Comparison of ENCODE assay signal across 16 cellular contexts in genomic region chr6:131640100-131640499, GRCh38. TPM values are rescaled to one million over a fixed set of nuclear protein-coding genes. Genes with fewer than 3 reads are reported as not detected.
A peak's percentile ranks its signal among the peaks of the same experiment; 100 is the strongest.
DNase-seq lines count a peak whose midpoint lies in the region; ATAC-seq lines count a peak whose summit lies in the region.
"Had no signal": no experiment of that assay in that cellular context is flagged by ENCODE, and none has a peak within 500 bp of the region (broad histone marks: within the 10 kb centered on the region; RNA-seq: fewer than 3 reads in every experiment).

No MANE protein-coding gene starts in this region.

- H3K4me3 Mint-ChIP-seq in activated T-cell treated with anti-CD3 and anti-CD28 coated beads, Interleukin-2, amount 50 U/mL, for 72 hours: peak overlapping the region in 1 of 2 donors; percentile 60
- H3K4me3 Mint-ChIP-seq in activated T-cell treated with anti-CD3 and anti-CD28 coated beads, Interleukin-2, amount 50 U/mL, for 24 hours: no peak overlapping the region
- H3K4me3 Mint-ChIP-seq in stimulated activated naive B cell treated with anti-CD40 and anti-IgM and Interleukin-4, amounts not matched to agents 10 μg/mL and 1 μg/mL and 100 μg/mL, for 72 hours: no peak overlapping the region
- H3K4me3 Mint-ChIP-seq: activated naive CD4-positive, alpha-beta T cell treated with anti-CD3 and anti-CD28 coated beads for 36 hours; type B pancreatic cell had no signal

- intact Hi-C loops in Right ventricle myocardium superior (cut with DNase I): no loop called here

- no peaks in the 10 kb centered on the region for H3K9me3 Mint-ChIP-seq in activated T-cell treated with anti-CD3 and anti-CD28 coated beads, Interleukin-2, amount 50 U/mL, for 72 hours
- H3K9me3 Mint-ChIP-seq in activated T-cell treated with anti-CD3 and anti-CD28 coated beads, Interleukin-2, amount 50 U/mL, for 24 hours: no peaks in the 10 kb centered on the region
- H3K9me3 Mint-ChIP-seq in stimulated activated naive B cell treated with anti-CD40 and anti-IgM and Interleukin-4, amounts not matched to agents 10 μg/mL and 1 μg/mL and 100 μg/mL, for 72 hours: no peaks in the 10 kb centered on the region
- H3K9me3 Mint-ChIP-seq: activated naive CD4-positive, alpha-beta T cell treated with anti-CD3 and anti-CD28 coated beads for 36 hours; type B pancreatic cell had no signal

- H3K27ac Mint-ChIP-seq in activated T-cell treated with anti-CD3 and anti-CD28 coated beads, Interleukin-2, amount 50 U/mL, for 72 hours: peak overlapping the region; percentile 85
- no peak overlapping the region for H3K27ac Mint-ChIP-seq in activated T-cell treated with anti-CD3 and anti-CD28 coated beads, Interleukin-2, amount 50 U/mL, for 24 hours
- no peak overlapping the region for H3K27ac Mint-ChIP-seq in stimulated activated naive B cell treated with anti-CD40 and anti-IgM and Interleukin-4, amounts not matched to agents 10 μg/mL and 1 μg/mL and 100 μg/mL, for 72 hours
- H3K27ac Mint-ChIP-seq: activated naive CD4-positive, alpha-beta T cell treated with anti-CD3 and anti-CD28 coated beads for 36 hours; type B pancreatic cell had no signal

- peaks cover 4% of the 10 kb centered on the region in 2 donors for H3K36me3 Mint-ChIP-seq in activated T-cell treated with anti-CD3 and anti-CD28 coated beads, Interleukin-2, amount 50 U/mL, for 72 hours (ENCODE audit: insufficient read depth in 2 of 2)
- no peaks in the 10 kb centered on the region for H3K36me3 Mint-ChIP-seq in activated T-cell treated with anti-CD3 and anti-CD28 coated beads, Interleukin-2, amount 50 U/mL, for 24 hours (ENCODE audit: low read depth)
- peaks cover 9% of the 10 kb centered on the region in 2 donors for H3K36me3 Mint-ChIP-seq in stimulated activated naive B cell treated with anti-CD40 and anti-IgM and Interleukin-4, amounts not matched to agents 10 μg/mL and 1 μg/mL and 100 μg/mL, for 72 hours
- H3K36me3 Mint-ChIP-seq: type B pancreatic cell had no signal

- H3K4me1 Mint-ChIP-seq in activated T-cell treated with anti-CD3 and anti-CD28 coated beads, Interleukin-2, amount 50 U/mL, for 72 hours (ENCODE audit: low read depth): peaks cover 7% of the 10 kb centered on the region
- peaks cover 2% of the 10 kb centered on the region for H3K4me1 Mint-ChIP-seq in activated T-cell treated with anti-CD3 and anti-CD28 coated beads, Interleukin-2, amount 50 U/mL, for 24 hours (ENCODE audit: low read depth)
- peaks cover 18 to 32% of the 10 kb centered on the region in 2 donors for H3K4me1 Mint-ChIP-seq in stimulated activated naive B cell treated with anti-CD40 and anti-IgM and Interleukin-4, amounts not matched to agents 10 μg/mL and 1 μg/mL and 100 μg/mL, for 72 hours

- no peaks in the 10 kb centered on the region for H3K27me3 Mint-ChIP-seq in activated T-cell treated with anti-CD3 and anti-CD28 coated beads, Interleukin-2, amount 50 U/mL, for 72 hours (ENCODE audit: low read depth)
- no peaks in the 10 kb centered on the region for H3K27me3 Mint-ChIP-seq in activated T-cell treated with anti-CD3 and anti-CD28 coated beads, Interleukin-2, amount 50 U/mL, for 24 hours
- peaks cover 0 to 5% of the 10 kb centered on the region in 2 donors for H3K27me3 Mint-ChIP-seq in stimulated activated naive B cell treated with anti-CD40 and anti-IgM and Interleukin-4, amounts not matched to agents 10 μg/mL and 1 μg/mL and 100 μg/mL, for 72 hours
- H3K27me3 Mint-ChIP-seq: type B pancreatic cell had no signal

- ATAC-seq in activated T-cell treated with anti-CD3 and anti-CD28 coated beads, Interleukin-2, amount 50 U/mL, for 72 hours (replicated peaks in 1 of 2): peak; percentile 95 to 97
- ATAC-seq in HG02623 (IDR thresholded peaks at IDR 0.05; ENCODE audit: unreplicated experiment) (peak; percentile 53), HG03565 (IDR thresholded peaks at IDR 0.05; ENCODE audit: unreplicated experiment) (peak; percentile 54), Right ventricle myocardium superior (ENCODE audit: poor library complexity) (no peak)
- peak; percentile 90 to 91 for ATAC-seq in stimulated activated naive B cell treated with anti-CD40 and anti-IgM and Interleukin-4, amounts not matched to agents 10 μg/mL and 1 μg/mL and 100 μg/mL, for 72 hours (replicated peaks)

- peak; percentile 12 to 32 for DNase-seq in activated T-cell treated with anti-CD3 and anti-CD28 coated beads, Interleukin-2, amount 50 U/mL, for 72 hours
- DNase-seq in activated T-cell treated with anti-CD3 and anti-CD28 coated beads, Interleukin-2, amount 50 U/mL, for 24 hours: no peak
- DNase-seq in stimulated activated naive B cell treated with anti-CD40 and anti-IgM and Interleukin-4, amounts not matched to agents 10 μg/mL and 1 μg/mL and 100 μg/mL, for 72 hours: peak; percentile 26
- DNase-seq in NCI-H69 (lab: John Stamatoyannopoulos, UW): no peak
- no peak for DNase-seq in stimulated activated naive CD4-positive, alpha-beta T cell (lab: John Stamatoyannopoulos, UW)
- no peak for DNase-seq in Right ventricle myocardium superior
- DNase-seq: activated CD4-positive, alpha-beta T cell treated with anti-CD3 and anti-CD28 coated beads for 1 hour; activated naive CD4-positive, alpha-beta T cell treated with anti-CD3 and anti-CD28 coated beads for 36 hours; DMS79 treated with DMSO at 0.1 percent for 48 hours; GOT3; MV-4-11; NCI-H446 treated with DMSO at 0.1 percent for 48 hours; SIG-M5 had no signal

RNA-seq across cellular contexts. Expression of gene ENPP3, which starts 3.0 kb away (rescaled TPM):
- total RNA-seq in activated T-cell treated with anti-CD3 and anti-CD28 coated beads, Interleukin-2, amount 50 U/mL, for 72 hours: 1 to 10 TPM; 3.6 to 7.4 TPM
- 0.11 TPM for total RNA-seq in Right ventricle myocardium superior

RNA-seq across cellular contexts. Expression of gene MED23, which starts 12.1 kb away (rescaled TPM):
- total RNA-seq in activated T-cell treated with anti-CD3 and anti-CD28 coated beads, Interleukin-2, amount 50 U/mL, for 72 hours: 10 to 100 TPM; 38.5 to 40.1 TPM
- 10.6 TPM for total RNA-seq in Right ventricle myocardium superior

Comparison
In these comparisons a context has a peak if more than half of its experiments do, and no peak if none do; other contexts are left out.
1. DNase-seq: peak in activated T-cell treated with anti-CD3 and anti-CD28 coated beads, Interleukin-2, amount 50 U/mL, for 72 hours (2 of 2) and stimulated activated naive B cell treated with anti-CD40 and anti-IgM and Interleukin-4, amounts not matched to agents 10 μg/mL and 1 μg/mL and 100 μg/mL, for 72 hours (single experiment); none in activated T-cell treated with anti-CD3 and anti-CD28 coated beads, Interleukin-2, amount 50 U/mL, for 24 hours (single experiment), NCI-H69 (single experiment), stimulated activated naive CD4-positive, alpha-beta T cell (0 of 6) and Right ventricle myocardium superior (single experiment).